Comparison of ENCODE assay signal across 1 cellular context in genomic region chr19:48325265-48325910, GRCh38.
TF ChIP-seq lines count a peak whose summit lies in the region.

Gene EMP3 (plus strand): TSS chr19:48325552. CDS start chr19:48326845, 1,293 bp downstream.

TF ChIP-seq in K562, 482 proteins besides CTCF, POLR2A, EP300 and RAD21 (continued from another document and continues in another):
- no peak for TF ChIP-seq TBP (optimal IDR thresholded peaks at IDR 0.05; ENCODE audit: low read depth, low read length)
- 0 out of 2 replicates have a peak, but pooled peaks have one; percentile 41 for TF ChIP-seq CC2D1A (IDR thresholded peaks at IDR 0.05)
- no peak for TF ChIP-seq ZNF583 (CRISPR knock-in tag; IDR thresholded peaks at IDR 0.05)
- TF ChIP-seq ATF3 (IDR thresholded peaks at IDR 0.05): peak; percentile 14; the same call in 1 of the 2 replicates
- no peak for TF ChIP-seq ATF3 (CRISPR knock-in tag; conservative IDR thresholded peaks at IDR 0.05)
- TF ChIP-seq ELK1 (CRISPR knock-in tag; IDR thresholded peaks at IDR 0.05): no peak
- no peak for TF ChIP-seq HOXB6 (CRISPR knock-in tag; IDR thresholded peaks at IDR 0.05; ENCODE audit: borderline replicate concordance)
- TF ChIP-seq C11orf30 (IDR thresholded peaks at IDR 0.05; ENCODE audit: low read depth): no peak; the same call in 1 of the 2 replicates
- no peak for TF ChIP-seq ZNF239 (CRISPR knock-in tag; IDR thresholded peaks at IDR 0.05)
- TF ChIP-seq CHD4 (IDR thresholded peaks at IDR 0.05; ENCODE audit: insufficient read depth, insufficient replicate concordance, low read depth, low read length, poor library complexity, severe bottlenecking): no peak
- no peak for TF ChIP-seq ERF (CRISPR knock-in tag; IDR thresholded peaks at IDR 0.05)
- no peak for TF ChIP-seq E2F5 (CRISPR knock-in tag; IDR thresholded peaks at IDR 0.05)
- no peak for TF ChIP-seq ZNF764 (CRISPR knock-in tag; IDR thresholded peaks at IDR 0.05; ENCODE audit: low read depth)
- TF ChIP-seq FOXP4 (CRISPR knock-in tag; IDR thresholded peaks at IDR 0.05; ENCODE audit: borderline replicate concordance): no peak
- TF ChIP-seq LEF1 (IDR thresholded peaks at IDR 0.05): peak; percentile 86
- TF ChIP-seq CREB1 (IDR thresholded peaks at IDR 0.05): 0 out of 2 replicates have a peak, but pooled peaks have one; percentile 29
- TF ChIP-seq CREB1 (CRISPR knock-in tag; IDR thresholded peaks at IDR 0.05): no peak
- TF ChIP-seq HIVEP1 (CRISPR knock-in tag; IDR thresholded peaks at IDR 0.05): no peak
- no peak for TF ChIP-seq CTCFL (IDR thresholded peaks at IDR 0.05; ENCODE audit: borderline replicate concordance, insufficient read depth, low read depth, low read length, poor library complexity, severe bottlenecking)
- TF ChIP-seq PML (IDR thresholded peaks at IDR 0.05; ENCODE audit: low read length): peak; percentile 42; the same call in 1 of the 2 replicates
- no peak for TF ChIP-seq CBX1 (IDR thresholded peaks at IDR 0.05; ENCODE audit: low read depth)
- TF ChIP-seq SNIP1 (IDR thresholded peaks at IDR 0.05; ENCODE audit: low read depth): no peak
- no peak for TF ChIP-seq HINFP (tag; conservative IDR thresholded peaks at IDR 0.05; ENCODE audit: low read depth)
- TF ChIP-seq ZFP30 (CRISPR knock-in tag; IDR thresholded peaks at IDR 0.05; ENCODE audit: borderline replicate concordance): no peak
- TF ChIP-seq GATAD2A (IDR thresholded peaks at IDR 0.05): peak; percentile 85
- no peak for TF ChIP-seq GTF2B (IDR thresholded peaks at IDR 0.05; ENCODE audit: extremely low read depth, insufficient read length)
- TF ChIP-seq PCBP1 (IDR thresholded peaks at IDR 0.05; ENCODE audit: low read depth, low read length, poor library complexity, severe bottlenecking): no peak
- TF ChIP-seq FUS (optimal IDR thresholded peaks at IDR 0.05; ENCODE audit: low read depth, low read length): no peak
- peak; percentile 61 for TF ChIP-seq CTBP1 (IDR thresholded peaks at IDR 0.05; ENCODE audit: borderline replicate concordance)
- no peak for TF ChIP-seq ILK (tag; IDR thresholded peaks at IDR 0.05; ENCODE audit: borderline replicate concordance, low read depth)
- TF ChIP-seq ZNF766 (CRISPR knock-in tag; conservative IDR thresholded peaks at IDR 0.05): no peak
- no peak for TF ChIP-seq HMG20B (CRISPR knock-in tag; IDR thresholded peaks at IDR 0.05)
- peak; percentile 74; the same call in 1 of the 2 replicates for TF ChIP-seq ZBTB2 (IDR thresholded peaks at IDR 0.05)
- no peak for TF ChIP-seq SRSF7 (optimal IDR thresholded peaks at IDR 0.05; ENCODE audit: low read depth, low read length)
- TF ChIP-seq HNRNPK (IDR thresholded peaks at IDR 0.05; ENCODE audit: low read depth, low read length, poor library complexity, severe bottlenecking): no peak
- no peak for TF ChIP-seq ZNF707 (CRISPR knock-in tag; conservative IDR thresholded peaks at IDR 0.05)
- TF ChIP-seq RFX7 (CRISPR knock-in tag; IDR thresholded peaks at IDR 0.05): peak; percentile 71; the same call in 1 of the 2 replicates
- no peak for TF ChIP-seq ARHGAP35 (IDR thresholded peaks at IDR 0.05; ENCODE audit: partially characterized antibody)
- TF ChIP-seq ZBTB9 (CRISPR knock-in tag; IDR thresholded peaks at IDR 0.05): no peak
- no peak for TF ChIP-seq THAP7 (CRISPR knock-in tag; IDR thresholded peaks at IDR 0.05)
- TF ChIP-seq SMARCE1 (IDR thresholded peaks at IDR 0.05): peak; percentile 89
- peak in 1 of 3 experiments; percentile 32 for TF ChIP-seq YY1 (IDR thresholded peaks at IDR 0.05; ENCODE audit: borderline replicate concordance in 1 of 3, control insufficient read depth in 1 of 3, extremely low read depth in 1 of 3, insufficient read depth in 3 of 3, insufficient read length in 1 of 3, insufficient replicate concordance in 2 of 3, low read depth in 1 of 3, low read length in 2 of 3)
- no peak; the same call in 1 of the 2 replicates for TF ChIP-seq GABPB1 (CRISPR knock-in tag; IDR thresholded peaks at IDR 0.05)
- TF ChIP-seq SNRNP70 (optimal IDR thresholded peaks at IDR 0.05; ENCODE audit: low read depth, low read length): no peak
- TF ChIP-seq NFIC (IDR thresholded peaks at IDR 0.05): peak; percentile 58
- TF ChIP-seq ZNF444 (CRISPR knock-in tag; IDR thresholded peaks at IDR 0.05): no peak
- no peak for TF ChIP-seq ADNP (tag; IDR thresholded peaks at IDR 0.05)
- peak; percentile 75 to 92 for TF ChIP-seq ARNT (IDR thresholded peaks at IDR 0.05)
- TF ChIP-seq TCF7L2 (IDR thresholded peaks at IDR 0.05; ENCODE audit: low read depth, low read length): no peak
- no peak for TF ChIP-seq ATF1 (CRISPR knock-in tag; IDR thresholded peaks at IDR 0.05)
- TF ChIP-seq ATF1 (tag; IDR thresholded peaks at IDR 0.05): no peak
- TF ChIP-seq ZBTB8A (IDR thresholded peaks at IDR 0.05; ENCODE audit: partially characterized antibody): no peak
- no peak for TF ChIP-seq ATF4 (CRISPR knock-in tag; IDR thresholded peaks at IDR 0.05)
- no peak for TF ChIP-seq SP1 (CRISPR knock-in tag; IDR thresholded peaks at IDR 0.05)
- peak; percentile 66; the same call in 1 of the 2 replicates for TF ChIP-seq MTA3 (IDR thresholded peaks at IDR 0.05; ENCODE audit: borderline replicate concordance)
- TF ChIP-seq ZNF551 (CRISPR knock-in tag; IDR thresholded peaks at IDR 0.05): no peak
